ENCODE assay signal across 9 cellular contexts in the genomic region with DNA sequence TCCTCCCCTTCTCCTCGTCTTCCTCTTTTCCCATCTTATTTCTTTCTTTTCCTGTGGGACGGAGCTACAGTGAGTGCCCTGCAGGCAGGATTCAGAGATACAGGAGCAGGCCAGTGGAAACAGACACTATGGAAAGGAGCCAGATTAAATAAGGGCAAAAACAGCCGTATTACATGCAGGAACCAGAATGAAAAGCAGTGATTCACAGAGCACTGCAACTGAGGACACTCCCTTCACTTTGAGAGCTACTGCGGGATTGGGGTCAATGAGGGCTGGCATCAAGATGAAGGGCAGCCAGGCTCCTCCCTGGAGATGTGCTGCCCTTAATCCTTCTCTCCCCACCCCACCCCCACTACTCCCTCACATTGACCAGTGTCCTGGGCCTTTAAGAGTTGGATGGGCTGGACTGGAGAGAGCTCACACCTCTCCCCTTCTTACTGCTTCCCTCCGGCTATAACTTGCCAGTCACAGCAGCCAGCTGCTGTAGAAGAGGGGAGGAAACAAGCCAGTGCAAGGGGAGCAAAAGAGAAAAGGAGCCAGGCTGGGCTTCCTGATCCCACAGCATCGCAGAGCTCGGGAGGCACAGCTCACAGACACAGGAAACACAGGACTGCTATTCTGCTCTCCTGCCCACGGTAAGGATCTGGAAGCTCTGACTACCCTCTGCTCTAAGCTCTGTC. TPM values are rescaled to one million over a fixed set of nuclear protein-coding genes. Genes with fewer than 3 reads are reported as not detected.
DNase-seq lines count a peak whose midpoint lies in the region; ATAC-seq and TF ChIP-seq lines count a peak whose summit lies in the region.
"Had no signal": no experiment of that assay in that cellular context is flagged by ENCODE, and none has a peak within 500 bp of the region (broad histone marks: within the 10 kb centered on the region; RNA-seq: fewer than 3 reads in every experiment).

A gene (plus strand): TSS at position 464 of the 680 bp plus-strand sequence. CDS start 7,841 bp downstream, outside the sequence.

- peak; percentile 11 for TF ChIP-seq CTCF in foreskin keratinocyte (conservative IDR thresholded peaks at IDR 0.05)

- H3K4me1 ChIP-seq in foreskin keratinocyte: peaks cover 7% of the 10 kb centered on the region

- peak; percentile 85 for DNase-seq in EL
- peak; percentile 20 for DNase-seq in SK-N-DZ (ENCODE audit: low spot score)
- peak; percentile 77 to 90 for DNase-seq in foreskin keratinocyte
- DNase-seq in pulmonary artery endothelial cell (ENCODE audit: low read depth, low spot score): peak; percentile 49
- no peak for DNase-seq in NCI-H2107 treated with DMSO at 0.1 percent for 48 hours (lab: John Stamatoyannopoulos, UW; ENCODE audit: unreplicated experiment)
- no peak for DNase-seq in germinal center (ENCODE audit: low spot score)
- DNase-seq: NCI-H187 had no signal

- H3K27me3 ChIP-seq in foreskin keratinocyte: no peaks in the 10 kb centered on the region

- ATAC-seq in foreskin keratinocyte (peak; percentile 86), GM19455 (IDR thresholded peaks at IDR 0.05; ENCODE audit: unreplicated experiment) (no peak), GM19351 (IDR thresholded peaks at IDR 0.05; ENCODE audit: unreplicated experiment) (no peak)

- peak within 1 kb of the TSS; percentile 52 for H3K27ac ChIP-seq in foreskin keratinocyte

RNA-seq across cellular contexts. Expression of the gene that starts here (rescaled TPM):
- 0.16 TPM in 1 of 2 replicates, not detected in the other for polyA plus RNA-seq in SK-N-DZ (2014; cell fraction: cytosol; rRNA removed)
- 0.39 and 0.63 TPM in 2 replicates for polyA plus RNA-seq in SK-N-DZ (2014; cell fraction: nucleus; rRNA removed)
- total RNA-seq in foreskin keratinocyte (4.0 and 4.1 TPM in 2 replicates), pulmonary artery endothelial cell (1.6 and 3.0 TPM in 2 replicates)
- 3.9 and 4.5 TPM in 2 replicates for polyA plus RNA-seq in foreskin keratinocyte

Comparison
In these comparisons a context has a peak if more than half of its experiments do, and no peak if none do; other contexts are left out.
1. DNase-seq: peak in EL (single experiment), SK-N-DZ (single experiment), foreskin keratinocyte (2 of 2) and pulmonary artery endothelial cell (single experiment); none in NCI-H2107 treated with DMSO at 0.1 percent for 48 hours (single experiment) and germinal center (single experiment).